Comparison of ENCODE assay signal across 9 cellular contexts in the genomic region with DNA sequence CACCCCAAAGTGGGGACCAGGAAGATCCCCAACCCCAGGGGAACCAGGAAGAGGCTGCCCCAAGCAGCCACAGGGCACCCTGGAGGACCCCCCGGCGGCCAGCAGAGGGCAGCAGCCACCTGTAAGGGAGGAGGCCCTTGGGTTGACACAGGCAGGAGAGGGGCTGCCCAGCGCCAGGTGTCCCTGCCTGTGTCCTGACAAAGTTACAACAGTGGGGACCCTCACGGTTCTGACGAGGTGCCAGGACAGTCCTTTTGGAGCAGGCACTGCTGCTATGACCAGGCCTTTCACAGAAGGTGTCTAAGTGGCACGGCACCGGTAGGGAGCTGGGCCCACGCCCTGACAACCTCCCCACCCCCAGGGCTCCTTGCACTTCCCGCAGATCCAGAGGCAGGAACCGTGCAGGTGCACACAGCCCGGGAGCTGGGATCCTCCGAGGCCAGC.
DNase-seq lines count a peak whose midpoint lies in the region; ATAC-seq and TF ChIP-seq lines count a peak whose summit lies in the region.
"Had no signal": no experiment of that assay in that cellular context is flagged by ENCODE, and none has a peak within 500 bp of the region (broad histone marks: within the 10 kb centered on the region; RNA-seq: fewer than 3 reads in every experiment).

No MANE protein-coding gene starts in this region.

- H3K36me3 ChIP-seq in suprapubic skin, result no peaks in the 10 kb centered on the region
- H3K36me3 ChIP-seq: BLaER1 had no signal

- H3K27me3 ChIP-seq in suprapubic skin, result peaks cover 13% of the 10 kb centered on the region
- H3K27me3 ChIP-seq: BLaER1 had no signal

- H3K27me3 Mint-ChIP-seq in activated CD8-positive, alpha-beta T cell treated with anti-CD3 and anti-CD28 coated beads for 36 hours, result peaks cover 11% of the 10 kb centered on the region
- H3K27me3 Mint-ChIP-seq in naive B cell, result peaks cover 16 to 25% (median 22%) of the 10 kb centered on the region in 3 donors

- peak; percentile 90 for TF ChIP-seq CTCF in activated CD8-positive, alpha-beta T cell treated with anti-CD3 and anti-CD28 coated beads for 36 hours (IDR thresholded peaks at IDR 0.05)
- TF ChIP-seq CTCF in epithelial cell of proximal tubule (conservative IDR thresholded peaks at IDR 0.05; ENCODE audit: low read depth, low read length) (peak; percentile 86), suprapubic skin (IDR thresholded peaks at IDR 0.05) (peak; percentile 75 to 95)

- H3K36me3 Mint-ChIP-seq in activated CD8-positive, alpha-beta T cell treated with anti-CD3 and anti-CD28 coated beads for 36 hours (ENCODE audit: low read depth), result no peaks in the 10 kb centered on the region
- H3K36me3 Mint-ChIP-seq in naive B cell, result no peaks in the 10 kb centered on the region

- no CpG with 5 or more reads among the region's 12 CpGs for WGBS in suprapubic skin

- H3K4me1 ChIP-seq in suprapubic skin, result peaks cover 17% of the 10 kb centered on the region

- TF ChIP-seq POLR2A in suprapubic skin (IDR thresholded peaks at IDR 0.05), result no peak

- no peak overlapping the region for H3K4me3 Mint-ChIP-seq in activated CD8-positive, alpha-beta T cell treated with anti-CD3 and anti-CD28 coated beads for 36 hours
- H3K4me3 Mint-ChIP-seq in naive B cell, result no peak overlapping the region

- POLR2A ChIA-PET in activated CD8-positive, alpha-beta T cell treated with anti-CD3 and anti-CD28 coated beads for 36 hours (lab: Charles Lee), result no interaction called here

- no peak for TF ChIP-seq EP300 in suprapubic skin (IDR thresholded peaks at IDR 0.05)

- no peak overlapping the region for H3K27ac Mint-ChIP-seq in activated CD8-positive, alpha-beta T cell treated with anti-CD3 and anti-CD28 coated beads for 36 hours
- peak overlapping the region in 1 of 6 donors; percentile 70 for H3K27ac Mint-ChIP-seq in naive B cell

- intact Hi-C loops in activated CD8-positive, alpha-beta T cell treated with anti-CD3 and anti-CD28 coated beads for 36 hours (cut with micrococcal nuclease), result loop anchor here (2.0 kb wide), 1 partner anchor 257 kb away; no protein-coding TSS in a partner anchor

- peak; percentile 54 for ATAC-seq in HG02610 (IDR thresholded peaks at IDR 0.05; ENCODE audit: unreplicated experiment)
- peak; percentile 74 for ATAC-seq in activated CD8-positive, alpha-beta T cell treated with anti-CD3 and anti-CD28 coated beads for 36 hours
- peak in 1 of 2 donors; percentile 51 for ATAC-seq in naive B cell (ENCODE audit: low read depth in 2 of 2)

- DNase-seq in DMS53 (lab: John Stamatoyannopoulos, UW), result peak; percentile 40
- no peak for DNase-seq in DMS53 treated with DMSO at 0.1 percent for 48 hours (lab: John Stamatoyannopoulos, UW; ENCODE audit: unreplicated experiment)
- DNase-seq in NCI-H69 (lab: John Stamatoyannopoulos, UW), result peak; percentile 62
- peak; percentile 79 for DNase-seq in activated CD8-positive, alpha-beta T cell treated with anti-CD3 and anti-CD28 coated beads for 36 hours
- DNase-seq in epithelial cell of proximal tubule (ENCODE audit: low read depth), result no peak
- DNase-seq in naive B cell, result peak; percentile 19
- peak; percentile 82 to 88 for DNase-seq in suprapubic skin (ENCODE audit: low spot score in 2 of 2)

- peaks cover 4% of the 10 kb centered on the region for H3K9me3 Mint-ChIP-seq in activated CD8-positive, alpha-beta T cell treated with anti-CD3 and anti-CD28 coated beads for 36 hours
- peaks cover 0 to 2% (median 0%) of the 10 kb centered on the region in 7 donors for H3K9me3 Mint-ChIP-seq in naive B cell

- H3K4me3 ChIP-seq in epithelial cell of proximal tubule (ENCODE audit: low read depth, low read length) (no peak overlapping the region), suprapubic skin (no peak overlapping the region)
- H3K4me3 ChIP-seq: BLaER1 had no signal

- no peaks in the 10 kb centered on the region for H3K9me3 ChIP-seq in suprapubic skin
- H3K9me3 ChIP-seq: BLaER1 had no signal

- H3K4me1 Mint-ChIP-seq in activated CD8-positive, alpha-beta T cell treated with anti-CD3 and anti-CD28 coated beads for 36 hours (ENCODE audit: low read depth), result peaks cover 10% of the 10 kb centered on the region
- H3K4me1 Mint-ChIP-seq in naive B cell, result peaks cover 6 to 16% (median 13%) of the 10 kb centered on the region in 3 donors

- no peak overlapping the region for H3K27ac ChIP-seq in suprapubic skin
- H3K27ac ChIP-seq: BLaER1 had no signal

- CTCF ChIA-PET in activated CD8-positive, alpha-beta T cell treated with anti-CD3 and anti-CD28 coated beads for 36 hours (lab: Charles Lee), result interaction anchor here (0.6 to 3.3 kb wide), 13 partner anchors 18 to 1791 kb away, joined by 3 to 42 read pairs (median 3); a partner anchor contains a TSS

Comparison
In these comparisons a context has a peak if more than half of its experiments do, and no peak if none do; other contexts are left out.
1. DNase-seq: peak in DMS53 (single experiment), NCI-H69 (single experiment), activated CD8-positive, alpha-beta T cell treated with anti-CD3 and anti-CD28 coated beads for 36 hours (single experiment), naive B cell (single experiment) and suprapubic skin (2 of 2); none in DMS53 treated with DMSO at 0.1 percent for 48 hours (single experiment) and epithelial cell of proximal tubule (single experiment).
2. Peak in every context shown above with its lines, with median percentiles within 50 percentile points of each other: CTCF ChIP-seq.